In the genomic region with DNA sequence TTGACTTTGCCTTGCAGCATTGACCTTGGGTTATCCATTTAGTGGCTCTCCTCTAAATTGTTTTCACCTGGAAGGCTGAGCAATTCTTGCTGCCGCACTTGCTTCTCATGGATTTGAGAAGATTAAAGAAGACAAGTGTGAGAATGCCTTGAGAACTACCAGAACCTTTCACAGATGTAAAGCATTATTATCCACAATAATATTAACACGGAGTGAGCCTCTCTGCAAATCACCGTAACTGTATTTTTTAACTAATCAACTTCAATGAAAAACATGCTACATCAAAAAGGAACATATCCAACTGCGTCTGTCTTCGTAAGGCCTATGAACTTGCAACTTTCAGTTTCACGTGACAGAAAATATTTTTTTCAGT, we compare ENCODE assay signal across 17 cellular contexts.
DNase-seq lines count a peak whose midpoint lies in the region; ATAC-seq and TF ChIP-seq lines count a peak whose summit lies in the region.
"Had no signal": no experiment of that assay in that cellular context is flagged by ENCODE, and none has a peak within 500 bp of the region (broad histone marks: within the 10 kb centered on the region; RNA-seq: fewer than 3 reads in every experiment).

No MANE protein-coding gene starts in this region.

- no peaks in the 10 kb centered on the region for H3K27me3 Mint-ChIP-seq in Calu3 (ENCODE audit: unreplicated experiment)
- H3K27me3 Mint-ChIP-seq: memory B cell had no signal

- peak; percentile 26 for ATAC-seq in HG02943 (IDR thresholded peaks at IDR 0.05; ENCODE audit: low read depth, unreplicated experiment)

- peak overlapping the region; percentile 45 for H3K4me3 ChIP-seq in coronary artery
- H3K4me3 ChIP-seq: BLaER1, prostate gland, thyroid gland had no signal

- CTCF ChIA-PET in Calu3 (lab: Charles Lee), result interaction anchor here (1.4 kb wide), 1 partner anchor 230 kb away, joined by 3 read pairs; no protein-coding TSS in a partner anchor

- peak overlapping the region; percentile 20 for H3K27ac Mint-ChIP-seq in Calu3 (ENCODE audit: unreplicated experiment)
- H3K27ac Mint-ChIP-seq: activated naive CD4-positive, alpha-beta T cell treated with anti-CD3 and anti-CD28 coated beads for 36 hours; memory B cell had no signal

- H3K27ac ChIP-seq in coronary artery, result peak overlapping the region; percentile 31 to 87
- H3K27ac ChIP-seq: BLaER1, thyroid gland had no signal

- intact Hi-C loops in Calu3 (cut with micrococcal nuclease; ENCODE audit: unreplicated experiment), result loop anchor here (2.0 to 5.0 kb wide), 4 partner anchors 61 to 323 kb away; a partner anchor contains a TSS

- H3K9me3 Mint-ChIP-seq in Calu3 (ENCODE audit: low read depth, unreplicated experiment), result no peaks in the 10 kb centered on the region
- H3K9me3 Mint-ChIP-seq: activated naive CD4-positive, alpha-beta T cell treated with anti-CD3 and anti-CD28 coated beads for 36 hours; memory B cell had no signal

- TF ChIP-seq CTCF in Calu3 (IDR thresholded peaks at IDR 0.05; ENCODE audit: unreplicated experiment) (no peak), coronary artery (IDR thresholded peaks at IDR 0.05) (no peak)

- no TSS peak for BruUV-seq in Calu3 (replicated peaks; lab: Mats Ljungman, UMichigan)

- peak overlapping the region; percentile 30 for H3K4me3 Mint-ChIP-seq in Calu3 (ENCODE audit: low read depth, unreplicated experiment)
- H3K4me3 Mint-ChIP-seq: activated naive CD4-positive, alpha-beta T cell treated with anti-CD3 and anti-CD28 coated beads for 36 hours; memory B cell had no signal

- peaks cover 5% of the 10 kb centered on the region for H3K36me3 Mint-ChIP-seq in Calu3 (ENCODE audit: insufficient read depth, unreplicated experiment)

- H3K4me1 Mint-ChIP-seq in Calu3 (ENCODE audit: low read depth, unreplicated experiment), result peaks cover 5% of the 10 kb centered on the region
- H3K4me1 Mint-ChIP-seq: memory B cell had no signal

- no peak for DNase-seq in Calu3
- no peak for DNase-seq in coronary artery (ENCODE audit: low spot score)
- peak; percentile 34 for DNase-seq in retina
- DNase-seq in RKO (ENCODE audit: low spot score), result no peak
- DNase-seq in DMS 273 treated with DMSO at 0.1 percent for 48 hours (lab: John Stamatoyannopoulos, UW), result no peak
- DNase-seq in NCI-H1092 treated with DMSO at 0.1 percent for 48 hours (lab: John Stamatoyannopoulos, UW), result no peak
- DNase-seq in DMS153 treated with DMSO at 0.1 percent for 48 hours (lab: John Stamatoyannopoulos, UW; ENCODE audit: unreplicated experiment), result no peak
- DNase-seq: activated CD4-positive, alpha-beta T cell treated with anti-CD3 and anti-CD28 coated beads for 48 hours; activated naive CD4-positive, alpha-beta T cell treated with anti-CD3 and anti-CD28 coated beads for 36 hours; NCI-H1105 treated with DMSO at 0.1 percent for 48 hours; NCI-H69; SW 1271; thyroid gland had no signal
